16 cellular contexts compared by ENCODE assay signal in genomic region chr1:152112885-152113432, GRCh38. TPM values are rescaled to one million over a fixed set of nuclear protein-coding genes. Genes with fewer than 3 reads are reported as not detected.
DNase-seq lines count a peak whose midpoint lies in the region; ATAC-seq and TF ChIP-seq lines count a peak whose summit lies in the region.
"Had no signal": no experiment of that assay in that cellular context is flagged by ENCODE, and none has a peak within 500 bp of the region (broad histone marks: within the 10 kb centered on the region; RNA-seq: fewer than 3 reads in every experiment).

No MANE protein-coding gene starts in this region.

- intact Hi-C loops in activated naive CD4-positive, alpha-beta T cell treated with anti-CD3 and anti-CD28 coated beads for 36 hours (cut with micrococcal nuclease) = no loop called here

- peaks cover 26% of the 10 kb centered on the region for H3K27me3 Mint-ChIP-seq in activated naive CD4-positive, alpha-beta T cell treated with anti-CD3 and anti-CD28 coated beads for 36 hours (ENCODE audit: low read depth)

- H2AFZ ChIP-seq in SK-N-SH (ENCODE audit: low read depth) (no peak overlapping the region), SU-DHL-6 (ENCODE audit: low read depth, low read length, severe bottlenecking) (peak overlapping the region; percentile 75)

- H3K27me3 ChIP-seq in SK-N-SH (ENCODE audit: insufficient read depth) (peaks cover 78% of the 10 kb centered on the region), SU-DHL-6 (ENCODE audit: low read length) (no peaks in the 10 kb centered on the region)

- H3K4me1 ChIP-seq in SK-N-SH (ENCODE audit: control insufficient read depth in 1 of 2, insufficient read depth in 2 of 2, low read depth in 1 of 2, low read length in 1 of 2) = peaks cover 0 to 12% of the 10 kb centered on the region in 2 experiments; a peak in 1 of 4 replicates

- TF ChIP-seq EP300 in SK-N-SH (IDR thresholded peaks at IDR 0.05; ENCODE audit: borderline replicate concordance in 1 of 2, low read depth in 1 of 2, low read length in 1 of 2) = no peak

- CTCF ChIA-PET in SK-N-SH (lab: Yijun Ruan, JAX) = no interaction called here
- CTCF ChIA-PET in activated naive CD4-positive, alpha-beta T cell treated with anti-CD3 and anti-CD28 coated beads for 36 hours (lab: Charles Lee) = interaction anchor here (0.6 to 1.3 kb wide), 4 partner anchors 70 to 346 kb away, joined by 3 to 5 read pairs (median 4); partner anchors contain the start of gene S100A11

- 14% methylated on average over 13 of the region's 13 CpGs for WGBS in SK-N-SH (ENCODE audit: low lambda C conversion rate)

- H3K36me3 ChIP-seq in SK-N-SH (replicated peaks in 1 of 2; ENCODE audit: control insufficient read depth in 1 of 2, insufficient read depth in 2 of 2, low read length in 1 of 2) (no peaks in the 10 kb centered on the region), SU-DHL-6 (ENCODE audit: low read length) (no peaks in the 10 kb centered on the region)
- H3K36me3 ChIP-seq: neutrophil, sigmoid colon had no signal

- H3K27ac Mint-ChIP-seq in activated naive CD4-positive, alpha-beta T cell treated with anti-CD3 and anti-CD28 coated beads for 36 hours = no peak overlapping the region
- H3K27ac Mint-ChIP-seq: stimulated activated naive B cell treated with anti-CD40 and anti-IgM and Interleukin-4, amounts not matched to agents 10 μg/mL and 1 μg/mL and 100 μg/mL, for 72 hours; T-helper 17 cell had no signal

- POLR2A ChIA-PET in SK-N-SH (lab: Yijun Ruan, JAX) = no interaction called here

- H3K9ac ChIP-seq in SK-N-SH = no peak overlapping the region
- peak overlapping the region; percentile 54 for H3K9ac ChIP-seq in SU-DHL-6 (ENCODE audit: low read length)

- no peaks in the 10 kb centered on the region for H3K36me3 Mint-ChIP-seq in activated naive CD4-positive, alpha-beta T cell treated with anti-CD3 and anti-CD28 coated beads for 36 hours (ENCODE audit: low read depth)

- no peaks in the 10 kb centered on the region for H3K9me2 ChIP-seq in SK-N-SH
- no peaks in the 10 kb centered on the region for H3K9me2 ChIP-seq in SU-DHL-6 (replicated peaks; ENCODE audit: insufficient read depth, low read length)

- no peaks in the 10 kb centered on the region for H3K9me3 Mint-ChIP-seq in activated naive CD4-positive, alpha-beta T cell treated with anti-CD3 and anti-CD28 coated beads for 36 hours
- H3K9me3 Mint-ChIP-seq: stimulated activated naive B cell treated with anti-CD40 and anti-IgM and Interleukin-4, amounts not matched to agents 10 μg/mL and 1 μg/mL and 100 μg/mL, for 72 hours had no signal

- no peaks in the 10 kb centered on the region for H4K20me1 ChIP-seq in SK-N-SH (ENCODE audit: insufficient read depth)
- H4K20me1 ChIP-seq in SU-DHL-6 (ENCODE audit: low read depth, low read length) = no peaks in the 10 kb centered on the region

- no peak for TF ChIP-seq CTCF in SK-N-SH (IDR thresholded peaks at IDR 0.05)
- no peak for TF ChIP-seq CTCF in SU-DHL-6 (IDR thresholded peaks at IDR 0.05; ENCODE audit: insufficient read depth, low read length, poor library complexity, severe bottlenecking)

- no peak overlapping the region for H3K4me3 ChIP-seq in SK-N-SH (ENCODE audit: low read depth in 2 of 2, low read length in 1 of 2)
- H3K4me3 ChIP-seq in SU-DHL-6 (ENCODE audit: insufficient read depth, low read length, poor library complexity, severe bottlenecking) = peak overlapping the region; percentile 52
- H3K4me3 ChIP-seq: lung had no signal

- TF ChIP-seq RAD21 in SK-N-SH (IDR thresholded peaks at IDR 0.05; ENCODE audit: low read length) = no peak

- H3K79me2 ChIP-seq in SK-N-SH (ENCODE audit: insufficient read depth) = no peaks in the 10 kb centered on the region
- no peaks in the 10 kb centered on the region for H3K79me2 ChIP-seq in SU-DHL-6 (ENCODE audit: insufficient read depth, low read length)

- ATAC-seq in SK-N-SH treated with all-trans-retinoic acid at 6 μM for 48 hours = no peak
- no peak for ATAC-seq in GM18519 (IDR thresholded peaks at IDR 0.05; ENCODE audit: low FRiP score, unreplicated experiment)
- no peak for ATAC-seq in stimulated activated naive CD8-positive, alpha-beta T cell treated with anti-CD3 and anti-CD28 coated beads, Interleukin-15, Interleukin-2, amounts not matched to agents 100 U/mL and 50 U/mL, for 24 hours
- ATAC-seq: stimulated activated naive B cell treated with anti-CD40 and anti-IgM and Interleukin-4, amounts not matched to agents 10 μg/mL and 1 μg/mL and 100 μg/mL, for 72 hours had no signal

- DNase-seq in SK-N-SH = no peak
- peak; percentile 46 for DNase-seq in left kidney (ENCODE audit: low read depth, low spot score)
- no peak for DNase-seq in activated naive CD4-positive, alpha-beta T cell treated with anti-CD3 and anti-CD28 coated beads for 36 hours
- no peak for DNase-seq in activated effector memory CD4-positive, alpha-beta T cell treated with anti-CD3 and anti-CD28 coated beads, Interleukin-2, amount 50 U/mL, for 16 hours
- no peak for DNase-seq in stimulated activated naive CD8-positive, alpha-beta T cell treated with anti-CD3 and anti-CD28 coated beads, Interleukin-15, Interleukin-2, amounts not matched to agents 100 U/mL and 50 U/mL, for 24 hours
- DNase-seq: 8988T; NCI-H2081; sigmoid colon; stimulated activated naive B cell treated with anti-CD40 and anti-IgM and Interleukin-4, amounts not matched to agents 10 μg/mL and 1 μg/mL and 100 μg/mL, for 72 hours; T-helper 17 cell had no signal

- H3K4me1 Mint-ChIP-seq in activated naive CD4-positive, alpha-beta T cell treated with anti-CD3 and anti-CD28 coated beads for 36 hours (ENCODE audit: low read depth) = no peaks in the 10 kb centered on the region

- H3F3A ChIP-seq in SK-N-SH (replicated peaks; ENCODE audit: insufficient read depth) = peaks cover 2% of the 10 kb centered on the region
- no peaks in the 10 kb centered on the region for H3F3A ChIP-seq in SU-DHL-6 (ENCODE audit: insufficient read depth)

- no peak overlapping the region for H3K4me3 Mint-ChIP-seq in activated naive CD4-positive, alpha-beta T cell treated with anti-CD3 and anti-CD28 coated beads for 36 hours
- H3K4me3 Mint-ChIP-seq: stimulated activated naive B cell treated with anti-CD40 and anti-IgM and Interleukin-4, amounts not matched to agents 10 μg/mL and 1 μg/mL and 100 μg/mL, for 72 hours; T-helper 17 cell had no signal

- H3K4me2 ChIP-seq in SK-N-SH (peak overlapping the region; percentile 95; the same call in 1 of the 2 replicates), SU-DHL-6 (ENCODE audit: low read depth, low read length, poor library complexity, severe bottlenecking) (peak overlapping the region; percentile 73)

- H3K9me3 ChIP-seq in SK-N-SH (no peaks in the 10 kb centered on the region), SU-DHL-6 (ENCODE audit: insufficient read depth, low read length) (no peaks in the 10 kb centered on the region)
- H3K9me3 ChIP-seq: neutrophil had no signal

- no peak overlapping the region for H3K27ac ChIP-seq in SK-N-SH (ENCODE audit: low read depth in 2 of 2, low read length in 1 of 2)
- no peak overlapping the region for H3K27ac ChIP-seq in SU-DHL-6 (ENCODE audit: low read depth, low read length)
- H3K27ac ChIP-seq: neutrophil, sigmoid colon had no signal

TF ChIP-seq in SK-N-SH, 30 proteins besides CTCF, POLR2A, EP300 and RAD21:
- no peak for TF ChIP-seq SIN3A (IDR thresholded peaks at IDR 0.05; ENCODE audit: borderline replicate concordance, low read depth, low read length)

TF ChIP-seq in SK-N-SH treated with all-trans-retinoic acid at 6 μM for 48 hours, 23 proteins besides CTCF, POLR2A, EP300 and RAD21 (continues in another document):
- TF ChIP-seq, protein P1, sequence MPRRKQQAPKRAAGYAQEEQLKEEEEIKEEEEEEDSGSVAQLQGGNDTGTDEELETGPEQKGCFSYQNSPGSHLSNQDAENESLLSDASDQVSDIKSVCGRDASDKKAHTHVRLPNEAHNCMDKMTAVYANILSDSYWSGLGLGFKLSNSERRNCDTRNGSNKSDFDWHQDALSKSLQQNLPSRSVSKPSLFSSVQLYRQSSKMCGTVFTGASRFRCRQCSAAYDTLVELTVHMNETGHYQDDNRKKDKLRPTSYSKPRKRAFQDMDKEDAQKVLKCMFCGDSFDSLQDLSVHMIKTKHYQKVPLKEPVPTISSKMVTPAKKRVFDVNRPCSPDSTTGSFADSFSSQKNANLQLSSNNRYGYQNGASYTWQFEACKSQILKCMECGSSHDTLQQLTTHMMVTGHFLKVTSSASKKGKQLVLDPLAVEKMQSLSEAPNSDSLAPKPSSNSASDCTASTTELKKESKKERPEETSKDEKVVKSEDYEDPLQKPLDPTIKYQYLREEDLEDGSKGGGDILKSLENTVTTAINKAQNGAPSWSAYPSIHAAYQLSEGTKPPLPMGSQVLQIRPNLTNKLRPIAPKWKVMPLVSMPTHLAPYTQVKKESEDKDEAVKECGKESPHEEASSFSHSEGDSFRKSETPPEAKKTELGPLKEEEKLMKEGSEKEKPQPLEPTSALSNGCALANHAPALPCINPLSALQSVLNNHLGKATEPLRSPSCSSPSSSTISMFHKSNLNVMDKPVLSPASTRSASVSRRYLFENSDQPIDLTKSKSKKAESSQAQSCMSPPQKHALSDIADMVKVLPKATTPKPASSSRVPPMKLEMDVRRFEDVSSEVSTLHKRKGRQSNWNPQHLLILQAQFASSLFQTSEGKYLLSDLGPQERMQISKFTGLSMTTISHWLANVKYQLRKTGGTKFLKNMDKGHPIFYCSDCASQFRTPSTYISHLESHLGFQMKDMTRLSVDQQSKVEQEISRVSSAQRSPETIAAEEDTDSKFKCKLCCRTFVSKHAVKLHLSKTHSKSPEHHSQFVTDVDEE (CRISPR knock-in tag; IDR thresholded peaks at IDR 0.05) = no peak
- TF ChIP-seq ZNF8 (CRISPR knock-in tag; IDR thresholded peaks at IDR 0.05) (no peak), GLIS3 (CRISPR knock-in tag; IDR thresholded peaks at IDR 0.05) (no peak), TOX (CRISPR knock-in tag; IDR thresholded peaks at IDR 0.05; ENCODE audit: borderline replicate concordance) (no peak), ZFP30 (CRISPR knock-in tag; IDR thresholded peaks at IDR 0.05) (no peak), ESRRG (CRISPR knock-in tag; IDR thresholded peaks at IDR 0.05) (no peak), PPARA (CRISPR knock-in tag; IDR thresholded peaks at IDR 0.05; ENCODE audit: borderline replicate concordance) (no peak), RARB (CRISPR knock-in tag; IDR thresholded peaks at IDR 0.05) (no peak)

RNA-seq across cellular contexts. Expression of gene TCHH, which starts 2.3 kb away (rescaled TPM):
- polyA plus RNA-seq in SK-N-SH (2012; rRNA removed) = not detected in 2 replicates
- polyA plus RNA-seq in SK-N-SH (2012; cell fraction: cytosol; rRNA removed) = under 0.01 and 0.01 TPM in 2 replicates
- 0.01 TPM in 1 of 2 replicates, not detected in the other for polyA plus RNA-seq in SK-N-SH (2012; cell fraction: nucleus; rRNA removed)
- not detected for total RNA-seq in activated naive CD4-positive, alpha-beta T cell treated with anti-CD3 and anti-CD28 coated beads for 36 hours

RNA-seq across cellular contexts. Expression of gene TCHHL1, which starts 24.1 kb away (rescaled TPM):
- not detected in 2 replicates for polyA plus RNA-seq in SK-N-SH (2012; rRNA removed)
- polyA plus RNA-seq in SK-N-SH (2012; cell fraction: cytosol; rRNA removed) = not detected in 2 replicates
- not detected in 2 replicates for polyA plus RNA-seq in SK-N-SH (2012; cell fraction: nucleus; rRNA removed)
- total RNA-seq in activated naive CD4-positive, alpha-beta T cell treated with anti-CD3 and anti-CD28 coated beads for 36 hours = not detected
- total RNA-seq: lung, RPMI7951, sigmoid colon, T-helper 17 cell had no signal
- polyA plus RNA-seq: lung, sigmoid colon had no signal

RNA-seq across cellular contexts. Expression of gene RPTN, which starts 46.1 kb away (rescaled TPM):
- polyA plus RNA-seq in SK-N-SH (2012; rRNA removed) = not detected in 2 replicates
- not detected in 2 replicates for polyA plus RNA-seq in SK-N-SH (2012; cell fraction: cytosol; rRNA removed)
- not detected in 2 replicates for polyA plus RNA-seq in SK-N-SH (2012; cell fraction: nucleus; rRNA removed)
- total RNA-seq in activated naive CD4-positive, alpha-beta T cell treated with anti-CD3 and anti-CD28 coated beads for 36 hours = not detected
- total RNA-seq: lung, RPMI7951, sigmoid colon, T-helper 17 cell had no signal
- polyA plus RNA-seq: lung, sigmoid colon had no signal
